11 cellular contexts compared by ENCODE assay signal in the genomic region with DNA sequence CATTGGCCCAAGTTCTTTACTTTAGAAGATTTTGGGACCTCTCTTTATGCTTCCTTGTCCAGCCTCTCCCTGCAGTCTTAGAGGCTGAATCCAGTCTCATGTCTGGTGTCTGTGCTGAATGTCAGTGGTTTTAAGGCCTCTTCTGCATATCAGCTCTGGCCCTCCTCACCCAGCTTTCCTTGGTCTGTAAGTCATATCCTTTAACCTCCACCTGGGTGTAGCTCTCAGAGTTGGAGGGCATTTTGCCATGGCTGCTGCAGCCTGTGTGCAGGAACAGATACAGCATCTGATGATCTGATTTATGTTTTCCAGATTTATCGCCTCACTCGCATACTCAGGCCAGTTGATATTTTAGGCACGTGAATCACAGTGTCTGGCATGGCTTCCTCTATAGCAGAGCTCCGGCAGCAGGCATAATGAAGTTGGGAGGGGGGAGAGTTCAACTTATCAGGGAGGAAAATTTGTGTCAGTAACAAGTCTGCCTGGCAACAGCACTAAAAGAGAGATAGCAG.
A peak's percentile ranks its signal among the peaks of the same experiment; 100 is the strongest.
DNase-seq lines count a peak whose midpoint lies in the region; ATAC-seq and TF ChIP-seq lines count a peak whose summit lies in the region.
"Had no signal": no experiment of that assay in that cellular context is flagged by ENCODE, and none has a peak within 500 bp of the region (broad histone marks: within the 10 kb centered on the region; RNA-seq: fewer than 3 reads in every experiment).

No MANE protein-coding gene starts in this region.

- peaks cover 35% of the 10 kb centered on the region for H3K4me1 Mint-ChIP-seq in activated CD4-positive, alpha-beta memory T cell treated with anti-CD3 and anti-CD28 coated beads, Interleukin-2, amount 10 ng/mL, durations not matched to agents 7 days and 5 days
- peaks cover 21% of the 10 kb centered on the region for H3K4me1 Mint-ChIP-seq in endodermal cell

- CTCF ChIA-PET in activated CD4-positive, alpha-beta memory T cell treated with anti-CD3 and anti-CD28 coated beads, Interleukin-2, amount 10 ng/mL, durations not matched to agents 7 days and 5 days (lab: Charles Lee) = no interaction called here

- H3K36me3 Mint-ChIP-seq in activated CD4-positive, alpha-beta memory T cell treated with anti-CD3 and anti-CD28 coated beads, Interleukin-2, amount 10 ng/mL, durations not matched to agents 7 days and 5 days (ENCODE audit: low read depth) = peaks cover 11% of the 10 kb centered on the region
- H3K36me3 Mint-ChIP-seq in endodermal cell (ENCODE audit: low read depth) = no peaks in the 10 kb centered on the region

- no peak for TF ChIP-seq CTCF in fibroblast of pulmonary artery (IDR thresholded peaks at IDR 0.05; ENCODE audit: low read length, missing control alignments)
- no peak for TF ChIP-seq CTCF in osteoblast (IDR thresholded peaks at IDR 0.05; ENCODE audit: extremely low read depth, low read depth, low read length)
- no peak for TF ChIP-seq CTCF in endodermal cell (conservative IDR thresholded peaks at IDR 0.05)

- H3K79me2 ChIP-seq in osteoblast (ENCODE audit: insufficient read depth, low read length) = no peaks in the 10 kb centered on the region

- no peaks in the 10 kb centered on the region for H3K9me3 ChIP-seq in osteoblast (ENCODE audit: low read depth, low read length)
- peaks cover 4% of the 10 kb centered on the region for H3K9me3 ChIP-seq in endodermal cell (ENCODE audit: control insufficient read depth, low read length)

- H3K27ac Mint-ChIP-seq in activated CD4-positive, alpha-beta memory T cell treated with anti-CD3 and anti-CD28 coated beads, Interleukin-2, amount 10 ng/mL, durations not matched to agents 7 days and 5 days = no peak overlapping the region
- no peak overlapping the region for H3K27ac Mint-ChIP-seq in endodermal cell
- H3K27ac Mint-ChIP-seq: activated naive CD8-positive, alpha-beta T cell treated with anti-CD3 and anti-CD28 coated beads, Interleukin-2, amount 10 ng/mL, durations not matched to agents 7 days and 5 days had no signal

- H3K4me2 ChIP-seq in osteoblast (ENCODE audit: insufficient read depth, low read length) = peak overlapping the region; percentile 52

- no peaks in the 10 kb centered on the region for H3K27me3 ChIP-seq in osteoblast (ENCODE audit: insufficient read depth, low read length)
- no peaks in the 10 kb centered on the region for H3K27me3 ChIP-seq in endodermal cell (ENCODE audit: control insufficient read depth, insufficient read depth, low read length, poor library complexity, severe bottlenecking)

- DNase-seq in EH (ENCODE audit: low read depth) (peak; percentile 97), fibroblast of pulmonary artery (ENCODE audit: low read depth) (peak; percentile 54), osteoblast (ENCODE audit: insufficient read length, low spot score, missing footprints) (peak; percentile 82), NCI-H2227 (lab: John Stamatoyannopoulos, UW; ENCODE audit: unreplicated experiment) (no peak), endodermal cell (no peak)
- DNase-seq in activated CD4-positive, alpha-beta memory T cell treated with anti-CD3 and anti-CD28 coated beads, Interleukin-2, amount 10 ng/mL, durations not matched to agents 7 days and 5 days = no peak
- DNase-seq: activated naive CD8-positive, alpha-beta T cell treated with anti-CD3 and anti-CD28 coated beads, Interleukin-2, amount 10 ng/mL, durations not matched to agents 7 days and 5 days; naive B cell; NCI-H345 had no signal

- no peak overlapping the region for H3K4me3 Mint-ChIP-seq in activated CD4-positive, alpha-beta memory T cell treated with anti-CD3 and anti-CD28 coated beads, Interleukin-2, amount 10 ng/mL, durations not matched to agents 7 days and 5 days
- no peak overlapping the region for H3K4me3 Mint-ChIP-seq in endodermal cell
- H3K4me3 Mint-ChIP-seq: activated naive CD8-positive, alpha-beta T cell treated with anti-CD3 and anti-CD28 coated beads, Interleukin-2, amount 10 ng/mL, durations not matched to agents 7 days and 5 days; naive B cell had no signal

- ATAC-seq in SK-N-SH treated with all-trans-retinoic acid at 6 μM for 48 hours (peak; percentile 92), HG02973 (IDR thresholded peaks at IDR 0.05; ENCODE audit: unreplicated experiment) (no peak)

- no peaks in the 10 kb centered on the region for H4K20me1 ChIP-seq in osteoblast (ENCODE audit: insufficient read depth, low read length)

- 91 to 93% methylated on average over 2 to 4 of the region's 4 CpGs for WGBS in endodermal cell (ENCODE audit: insufficient coverage in 1 of 2, insufficient read length in 1 of 2), 2 experiments

- H2AFZ ChIP-seq in osteoblast (ENCODE audit: low read length) = peak overlapping the region; percentile 66

- no peak overlapping the region for H3K4me3 ChIP-seq in fibroblast of pulmonary artery (replicated peaks; ENCODE audit: low read depth, low read length)
- H3K4me3 ChIP-seq in osteoblast (ENCODE audit: insufficient read depth, low read length) = no peak overlapping the region
- H3K4me3 ChIP-seq in endodermal cell (ENCODE audit: low read length) = no peak overlapping the region

- H3K36me3 ChIP-seq in osteoblast (ENCODE audit: insufficient read depth, low read length) (no peaks in the 10 kb centered on the region), endodermal cell (ENCODE audit: control insufficient read depth, insufficient read depth, low read length) (no peaks in the 10 kb centered on the region)

- no peak overlapping the region for H3K9ac ChIP-seq in endodermal cell (ENCODE audit: extremely low read depth, low read length, poor library complexity, severe bottlenecking)

- H3K9me3 Mint-ChIP-seq in activated CD4-positive, alpha-beta memory T cell treated with anti-CD3 and anti-CD28 coated beads, Interleukin-2, amount 10 ng/mL, durations not matched to agents 7 days and 5 days = peaks cover 17% of the 10 kb centered on the region
- H3K9me3 Mint-ChIP-seq in endodermal cell = peaks cover 3% of the 10 kb centered on the region

- peak overlapping the region; percentile 100 for H3K27ac ChIP-seq in osteoblast (ENCODE audit: low read depth, low read length)
- no peak overlapping the region for H3K27ac ChIP-seq in endodermal cell (ENCODE audit: low read depth, low read length)

- POLR2A ChIA-PET in activated CD4-positive, alpha-beta memory T cell treated with anti-CD3 and anti-CD28 coated beads, Interleukin-2, amount 10 ng/mL, durations not matched to agents 7 days and 5 days (lab: Charles Lee) = no interaction called here

- H3K4me1 ChIP-seq in osteoblast (ENCODE audit: insufficient read depth, low read length) = peaks cover 43% of the 10 kb centered on the region
- peaks cover 10% of the 10 kb centered on the region for H3K4me1 ChIP-seq in endodermal cell (ENCODE audit: control insufficient read depth, insufficient read depth, low read length)

- H3K27me3 Mint-ChIP-seq in activated CD4-positive, alpha-beta memory T cell treated with anti-CD3 and anti-CD28 coated beads, Interleukin-2, amount 10 ng/mL, durations not matched to agents 7 days and 5 days = no peaks in the 10 kb centered on the region
- H3K27me3 Mint-ChIP-seq in endodermal cell (ENCODE audit: insufficient read depth) = no peaks in the 10 kb centered on the region

TF ChIP-seq in SK-N-SH treated with all-trans-retinoic acid at 6 μM for 48 hours, 23 proteins besides CTCF, POLR2A, EP300 and RAD21 (continues in another document):
- TF ChIP-seq ZFP30 (CRISPR knock-in tag; IDR thresholded peaks at IDR 0.05) (no peak), ZNF70 (CRISPR knock-in tag; IDR thresholded peaks at IDR 0.05) (peak; percentile 87), TCF4 (CRISPR knock-in tag; IDR thresholded peaks at IDR 0.05; ENCODE audit: borderline replicate concordance) (peak; percentile 79), CSRNP3 (CRISPR knock-in tag; IDR thresholded peaks at IDR 0.05) (no peak), ESRRG (CRISPR knock-in tag; IDR thresholded peaks at IDR 0.05) (no peak)
- TF ChIP-seq, protein P1, sequence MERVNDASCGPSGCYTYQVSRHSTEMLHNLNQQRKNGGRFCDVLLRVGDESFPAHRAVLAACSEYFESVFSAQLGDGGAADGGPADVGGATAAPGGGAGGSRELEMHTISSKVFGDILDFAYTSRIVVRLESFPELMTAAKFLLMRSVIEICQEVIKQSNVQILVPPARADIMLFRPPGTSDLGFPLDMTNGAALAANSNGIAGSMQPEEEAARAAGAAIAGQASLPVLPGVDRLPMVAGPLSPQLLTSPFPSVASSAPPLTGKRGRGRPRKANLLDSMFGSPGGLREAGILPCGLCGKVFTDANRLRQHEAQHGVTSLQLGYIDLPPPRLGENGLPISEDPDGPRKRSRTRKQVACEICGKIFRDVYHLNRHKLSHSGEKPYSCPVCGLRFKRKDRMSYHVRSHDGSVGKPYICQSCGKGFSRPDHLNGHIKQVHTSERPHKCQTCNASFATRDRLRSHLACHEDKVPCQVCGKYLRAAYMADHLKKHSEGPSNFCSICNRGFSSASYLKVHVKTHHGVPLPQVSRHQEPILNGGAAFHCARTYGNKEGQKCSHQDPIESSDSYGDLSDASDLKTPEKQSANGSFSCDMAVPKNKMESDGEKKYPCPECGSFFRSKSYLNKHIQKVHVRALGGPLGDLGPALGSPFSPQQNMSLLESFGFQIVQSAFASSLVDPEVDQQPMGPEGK (CRISPR knock-in tag; IDR thresholded peaks at IDR 0.05; ENCODE audit: borderline replicate concordance) = 0 out of 2 replicates have a peak, but pooled peaks have one; percentile 14

Comparison
In these comparisons a context has a peak if more than half of its experiments do, and no peak if none do; other contexts are left out.
1. DNase-seq: peak in EH (single experiment), fibroblast of pulmonary artery (single experiment) and osteoblast (single experiment); none in NCI-H2227 (single experiment), activated CD4-positive, alpha-beta memory T cell treated with anti-CD3 and anti-CD28 coated beads, Interleukin-2, amount 10 ng/mL, durations not matched to agents 7 days and 5 days (single experiment) and endodermal cell (single experiment).